In the genomic region with DNA sequence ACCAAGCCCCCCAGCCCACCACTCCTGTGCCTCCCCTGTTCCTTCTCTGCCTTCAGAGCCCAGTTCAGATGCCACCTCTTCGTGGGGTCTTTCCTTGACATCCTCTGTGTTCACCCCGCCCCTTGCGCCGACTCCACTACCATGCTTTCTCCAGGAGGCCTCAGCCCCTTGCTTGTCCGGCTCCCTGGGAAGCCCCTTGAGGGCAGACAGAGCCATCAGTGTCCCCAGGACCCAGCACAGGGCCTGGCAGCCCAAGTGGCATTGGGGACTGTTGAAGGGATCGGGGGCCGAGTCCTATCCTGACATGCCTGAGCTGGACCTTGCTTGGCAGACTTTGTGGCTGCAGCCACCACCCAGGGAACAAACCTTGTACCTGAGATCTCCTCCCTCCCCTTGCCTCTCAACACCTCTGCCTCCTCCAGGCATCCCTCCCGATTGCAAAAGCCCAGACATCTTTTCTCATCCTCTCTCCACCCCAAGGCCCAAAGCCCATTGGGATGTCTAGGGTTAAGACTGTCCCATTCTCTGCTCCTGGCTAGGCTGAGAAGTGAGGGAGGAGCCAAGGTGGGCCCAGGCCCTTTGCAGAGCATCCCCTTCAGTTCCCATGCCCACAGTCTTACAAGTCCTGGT, we compare ENCODE assay signal across 26 cellular contexts. TPM values are rescaled to one million over a fixed set of nuclear protein-coding genes. Genes with fewer than 3 reads are reported as not detected.
DNase-seq lines count a peak whose midpoint lies in the region; ATAC-seq, FAIRE-seq and TF ChIP-seq lines count a peak whose summit lies in the region.
"Had no signal": no experiment of that assay in that cellular context is flagged by ENCODE, and none has a peak within 500 bp of the region (broad histone marks: within the 10 kb centered on the region; RNA-seq: fewer than 3 reads in every experiment).

No MANE protein-coding gene starts in this region.

- RAD21 ChIA-PET in GM12878 (lab: Charles Lee; ENCODE audit: unreplicated experiment), result no interaction called here

- intact Hi-C loops in cardiac septum (cut with DNase I) (no loop called here), left ventricle myocardium superior (cut with micrococcal nuclease) (no loop called here), GM12878 (cut with micrococcal nuclease; ENCODE audit: unreplicated experiment) (no loop called here)
- intact Hi-C loops in naive thymus-derived CD4-positive, alpha-beta T cell (cut with micrococcal nuclease), result loop anchor here in 1 of 2 donors (2.0 kb wide), 1 partner anchor 158 kb away; no protein-coding TSS in a partner anchor
- intact Hi-C loops in activated CD4-positive, alpha-beta memory T cell treated with anti-CD3 and anti-CD28 coated beads for 36 hours (cut with micrococcal nuclease), result loop anchor here (10.0 kb wide), 2 partner anchors 392 to 592 kb away; no protein-coding TSS in a partner anchor

- no peak overlapping the region for H3K4me3 Mint-ChIP-seq in naive thymus-derived CD4-positive, alpha-beta T cell
- no peak overlapping the region for H3K4me3 Mint-ChIP-seq in activated CD4-positive, alpha-beta memory T cell treated with anti-CD3 and anti-CD28 coated beads for 36 hours
- H3K4me3 Mint-ChIP-seq: activated CD4-positive, alpha-beta memory T cell treated with anti-CD3 and anti-CD28 coated beads, Interleukin-2, amount 10 ng/mL, durations not matched to agents 7 days and 5 days; CD4-positive, alpha-beta T cell; neural crest cell had no signal

- H3K27me3 Mint-ChIP-seq in naive thymus-derived CD4-positive, alpha-beta T cell, result no peaks in the 10 kb centered on the region
- no peaks in the 10 kb centered on the region for H3K27me3 Mint-ChIP-seq in activated CD4-positive, alpha-beta memory T cell treated with anti-CD3 and anti-CD28 coated beads for 36 hours
- H3K27me3 Mint-ChIP-seq: activated CD4-positive, alpha-beta memory T cell treated with anti-CD3 and anti-CD28 coated beads, Interleukin-2, amount 10 ng/mL, durations not matched to agents 7 days and 5 days; CD4-positive, alpha-beta T cell had no signal

- FAIRE-seq in GM12878 (lab: Jason Lieb, UNC), result no peak
- FAIRE-seq: G401.6 had no signal

- no peak for TF ChIP-seq EP300 in GM12878 (IDR thresholded peaks at IDR 0.05; ENCODE audit: borderline replicate concordance in 1 of 2, control insufficient read depth in 1 of 2, low read depth in 2 of 2, low read length in 2 of 2)

- no peaks in the 10 kb centered on the region for H4K20me1 ChIP-seq in GM12878 (ENCODE audit: control insufficient read depth, insufficient read depth)

- POLR2A ChIA-PET in GM12878 (lab: Charles Lee), result no interaction called here
- POLR2A ChIA-PET in naive thymus-derived CD4-positive, alpha-beta T cell (lab: Charles Lee), result no interaction called here
- POLR2A ChIA-PET in activated CD4-positive, alpha-beta memory T cell treated with anti-CD3 and anti-CD28 coated beads for 36 hours (lab: Charles Lee), result no interaction called here

- no peak for TF ChIP-seq RAD21 in GM12878 (IDR thresholded peaks at IDR 0.05; ENCODE audit: insufficient read depth, low read depth, low read length)

- SMC1A ChIA-PET in GM12878 (lab: Charles Lee; ENCODE audit: uncharacterized antibody, unreplicated experiment), result interaction anchor here (0.8 kb wide), 1 partner anchor 30 kb away, joined by 3 read pairs; a partner anchor contains a TSS

- H3K4me3 ChIP-seq in GM12878, result no peak overlapping the region
- H3K4me3 ChIP-seq in naive thymus-derived CD4-positive, alpha-beta T cell (ENCODE audit: low read length), result no peak overlapping the region
- H3K4me3 ChIP-seq: esophagus squamous epithelium, smooth muscle cell, vagina had no signal

- DNase-seq in cardiac septum (ENCODE audit: low spot score), result peak; percentile 75
- no peak for DNase-seq in left ventricle myocardium superior
- no peak for DNase-seq in GM12878 (ENCODE audit: low read depth, low spot score)
- DNase-seq in naive thymus-derived CD4-positive, alpha-beta T cell, result no peak
- no peak for DNase-seq in NCI-H1417 treated with DMSO at 0.1 percent for 48 hours (lab: John Stamatoyannopoulos, UW)
- no peak for DNase-seq in activated CD4-positive, alpha-beta memory T cell treated with anti-CD3 and anti-CD28 coated beads for 36 hours
- no peak for DNase-seq in HuH-7 (ENCODE audit: low spot score)
- DNase-seq: activated CD4-positive, alpha-beta memory T cell treated with anti-CD3 and anti-CD28 coated beads, Interleukin-2, amount 10 ng/mL, durations not matched to agents 7 days and 5 days; activated naive CD4-positive, alpha-beta T cell treated with anti-CD3 and anti-CD28 coated beads, Interleukin-2, amount 50 U/mL, for 16 hours; activated T-cell treated with anti-CD3 and anti-CD28 coated beads, Interleukin-2, amount 50 U/mL, for 1 hour; CD4-positive, alpha-beta T cell; effector CD8-positive, alpha-beta T cell; esophagus squamous epithelium; midbrain; NCI-H187; NCI-H2227 treated with DMSO at 0.1 percent for 48 hours; NCI-H774 had no signal

- H3K36me3 ChIP-seq in GM12878 (ENCODE audit: control insufficient read depth in 2 of 2, insufficient read depth in 2 of 2, low read length in 1 of 2), result no peaks in the 10 kb centered on the region
- no peaks in the 10 kb centered on the region for H3K36me3 ChIP-seq in naive thymus-derived CD4-positive, alpha-beta T cell (ENCODE audit: control insufficient read depth in 2 of 3, insufficient read depth in 3 of 3, low read length in 3 of 3)
- H3K36me3 ChIP-seq: esophagus squamous epithelium, vagina, WERI-Rb-1 had no signal

- H3K4me1 Mint-ChIP-seq in naive thymus-derived CD4-positive, alpha-beta T cell, result peaks cover 5 to 11% (median 10%) of the 10 kb centered on the region in 7 donors
- peaks cover 5% of the 10 kb centered on the region for H3K4me1 Mint-ChIP-seq in activated CD4-positive, alpha-beta memory T cell treated with anti-CD3 and anti-CD28 coated beads for 36 hours (ENCODE audit: low read depth)

- TF ChIP-seq POLR2A in GM12878 (IDR thresholded peaks at IDR 0.05; ENCODE audit: low read depth, low read length), result no peak

- no peak for TF ChIP-seq CTCF in GM12878 (IDR thresholded peaks at IDR 0.05 in 2 of 3, conservative IDR thresholded peaks at IDR 0.05 in 1 of 3; ENCODE audit: control insufficient read depth in 2 of 3, extremely low read depth in 1 of 3, insufficient read depth in 1 of 3, low read depth in 3 of 3, low read length in 3 of 3)

- no peak overlapping the region for H3K4me2 ChIP-seq in GM12878 (ENCODE audit: control insufficient read depth, insufficient read depth)
- H3K4me2 ChIP-seq: smooth muscle cell had no signal

- H3K4me1 ChIP-seq in GM12878 (ENCODE audit: control insufficient read depth, insufficient read depth, low read length), result peaks cover 11% of the 10 kb centered on the region
- H3K4me1 ChIP-seq in naive thymus-derived CD4-positive, alpha-beta T cell (ENCODE audit: control insufficient read depth in 2 of 2, insufficient read depth in 2 of 2, low read length in 2 of 2), result no peaks in the 10 kb centered on the region

- H3K9me3 Mint-ChIP-seq in naive thymus-derived CD4-positive, alpha-beta T cell, result no peaks in the 10 kb centered on the region
- H3K9me3 Mint-ChIP-seq in activated CD4-positive, alpha-beta memory T cell treated with anti-CD3 and anti-CD28 coated beads for 36 hours, result no peaks in the 10 kb centered on the region
- H3K9me3 Mint-ChIP-seq: activated CD4-positive, alpha-beta memory T cell treated with anti-CD3 and anti-CD28 coated beads, Interleukin-2, amount 10 ng/mL, durations not matched to agents 7 days and 5 days; CD4-positive, alpha-beta T cell; neural crest cell had no signal

- H3K9me3 ChIP-seq in GM12878 (replicated peaks; ENCODE audit: control insufficient read depth, insufficient read depth, low read length), result no peaks in the 10 kb centered on the region
- no peaks in the 10 kb centered on the region for H3K9me3 ChIP-seq in naive thymus-derived CD4-positive, alpha-beta T cell (ENCODE audit: control insufficient read depth in 2 of 3, low read length in 3 of 3)
- H3K9me3 ChIP-seq: esophagus squamous epithelium, vagina had no signal

- H3K27ac ChIP-seq in GM12878 (ENCODE audit: control insufficient read depth, insufficient read depth), result no peak overlapping the region
- no peak overlapping the region for H3K27ac ChIP-seq in naive thymus-derived CD4-positive, alpha-beta T cell (ENCODE audit: low read depth, low read length)
- H3K27ac ChIP-seq: esophagus squamous epithelium, vagina, WERI-Rb-1 had no signal

- in situ Hi-C loops in GM12878 (cut with MboI), result loop anchor here (10.0 kb wide), 1 partner anchor 142 kb away; no protein-coding TSS in a partner anchor

- CTCF ChIA-PET in GM12878 (lab: Yijun Ruan, JAX), result interaction anchor here (0.9 to 1.0 kb wide), 2 partner anchors 44 to 57 kb away, joined by 3 to 5 read pairs; no protein-coding TSS in a partner anchor
- CTCF ChIA-PET in naive thymus-derived CD4-positive, alpha-beta T cell (lab: Charles Lee), result no interaction called here
- CTCF ChIA-PET in activated CD4-positive, alpha-beta memory T cell treated with anti-CD3 and anti-CD28 coated beads for 36 hours (lab: Charles Lee), result interaction anchor here (1.2 to 1.9 kb wide), 2 partner anchors 10 to 159 kb away, joined by 3 to 5 read pairs; no protein-coding TSS in a partner anchor

- peak overlapping the region in 5 of 9 donors; percentile 0 to 69 (median 52) for H3K27ac Mint-ChIP-seq in naive thymus-derived CD4-positive, alpha-beta T cell
- no peak overlapping the region for H3K27ac Mint-ChIP-seq in activated CD4-positive, alpha-beta memory T cell treated with anti-CD3 and anti-CD28 coated beads for 36 hours
- H3K27ac Mint-ChIP-seq: activated CD4-positive, alpha-beta memory T cell treated with anti-CD3 and anti-CD28 coated beads, Interleukin-2, amount 10 ng/mL, durations not matched to agents 7 days and 5 days; CD4-positive, alpha-beta T cell had no signal

- H2AFZ ChIP-seq in GM12878 (ENCODE audit: control insufficient read depth, low read depth, low read length), result no peak overlapping the region; the same call in 1 of the 2 replicates

- H3K9ac ChIP-seq in GM12878 (ENCODE audit: control insufficient read depth, insufficient read depth, low read length), result no peak overlapping the region

- no peak for ATAC-seq in left ventricle myocardium superior
- ATAC-seq in GM12878, result peak; percentile 17; the same call in 1 of the 3 replicates
- no peak for ATAC-seq in naive thymus-derived CD4-positive, alpha-beta T cell
- ATAC-seq in HG03520 (IDR thresholded peaks at IDR 0.05; ENCODE audit: unreplicated experiment), result no peak

- no peaks in the 10 kb centered on the region for H3K36me3 Mint-ChIP-seq in naive thymus-derived CD4-positive, alpha-beta T cell
- H3K36me3 Mint-ChIP-seq in activated CD4-positive, alpha-beta memory T cell treated with anti-CD3 and anti-CD28 coated beads for 36 hours, result no peaks in the 10 kb centered on the region

- no peaks in the 10 kb centered on the region for H3K79me2 ChIP-seq in GM12878 (ENCODE audit: control insufficient read depth, insufficient read depth, low read length)

- no TSS peak for BruUV-seq in GM12878 (replicated peaks; lab: Mats Ljungman, UMichigan)

- no peaks in the 10 kb centered on the region for H3K27me3 ChIP-seq in GM12878 (replicated peaks in 1 of 2; ENCODE audit: control insufficient read depth in 2 of 2, insufficient read depth in 2 of 2, low read length in 1 of 2)
- H3K27me3 ChIP-seq in naive thymus-derived CD4-positive, alpha-beta T cell (ENCODE audit: control insufficient read depth in 2 of 2, insufficient read depth in 2 of 2, low read length in 2 of 2), result no peaks in the 10 kb centered on the region
- H3K27me3 ChIP-seq: esophagus squamous epithelium, vagina had no signal

- WGBS in GM12878 (ENCODE audit: insufficient coverage, insufficient replicate concordance, low lambda C conversion rate, missing lambda C conversion rate), result 69% methylated on average over 8 of the region's 8 CpGs

RNA-seq across cellular contexts. Expression of a gene that starts 3.4 kb away (rescaled TPM):
- total RNA-seq in cardiac septum (not detected), left ventricle myocardium superior (not detected), GM12878 (2014; rRNA removed) (not detected in 2 replicates), GM12878 (2014; rRNA removed; fragmentation: Illumina TruSeq; extraction: Trizol) (not detected in 2 replicates), GM12878 (2021) (not detected in 2 replicates)
- not detected in 2 replicates for total RNA-seq in GM12878 (2013; cell fraction: nucleolus; rRNA removed)
- polyA plus RNA-seq in GM12878 (2011; ENCODE audit: low read depth), result not detected
- polyA plus RNA-seq in GM12878 (2011; rRNA removed) (not detected in 2 replicates), GM12878 (2014; fragmentation: Illumina TruSeq; extraction: Trizol) (not detected in 2 replicates), GM12878 (2014; fragmentation: Nextera tagmentation; extraction: Ambion mirVana) (not detected), GM12878 (2014; rRNA removed) (not detected in 2 replicates), GM12878 (2016; fragmentation: Nextera tagmentation; extraction: Ambion mirVana) (not detected)
- polyA plus RNA-seq in GM12878 (2011; cell fraction: cytosol; rRNA removed), result not detected in 2 replicates
- not detected in 2 replicates for polyA plus RNA-seq in GM12878 (2011; cell fraction: nucleus; rRNA removed)
- polyA plus RNA-seq in GM12878 (2012), result not detected in 2 replicates
- polyA minus RNA-seq in GM12878 (2011; rRNA and poly(A)+ RNA removed), result 0.05 TPM in 1 of 2 replicates, not detected in the other
- polyA minus RNA-seq in GM12878 (2011; cell fraction: cytosol; rRNA and poly(A)+ RNA removed), result not detected in 2 replicates
- polyA minus RNA-seq in GM12878 (2011; cell fraction: nucleus; rRNA and poly(A)+ RNA removed), result not detected in 2 replicates
- total RNA-seq in naive thymus-derived CD4-positive, alpha-beta T cell, result not detected
- polyA plus RNA-seq in naive thymus-derived CD4-positive, alpha-beta T cell, result not detected
- not detected for total RNA-seq in activated CD4-positive, alpha-beta memory T cell treated with anti-CD3 and anti-CD28 coated beads for 36 hours
- total RNA-seq: activated CD4-positive, alpha-beta memory T cell treated with anti-CD3 and anti-CD28 coated beads, Interleukin-2, amount 10 ng/mL, durations not matched to agents 7 days and 5 days; CD4-positive, alpha-beta T cell; cerebellum; glomerular endothelial cell; T-helper 1 cell treated with Interleukin-12 subunit alpha and Interleukin-12 subunit beta and Interleukin-4 antibody, amounts not matched to agents 30 ng/mL and 1 ng/mL, for 36 hours; vagina had no signal

RNA-seq across cellular contexts. Expression of a gene that starts 30.1 kb away (rescaled TPM):
- total RNA-seq in cardiac septum, result 12.2 TPM
- total RNA-seq in left ventricle myocardium superior, result 6.2 TPM
- total RNA-seq in GM12878 (2013; cell fraction: nucleolus; rRNA removed), result 58.7 and 59.7 TPM in 2 replicates
- 25.7 and 26.3 TPM in 2 replicates for total RNA-seq in GM12878 (2014; rRNA removed)
- total RNA-seq in GM12878 (2014; rRNA removed; fragmentation: Illumina TruSeq; extraction: Trizol), result 15.3 and 16.3 TPM in 2 replicates
- total RNA-seq in GM12878 (2021), result 40.1 and 42.4 TPM in 2 replicates
- 9.4 TPM for polyA plus RNA-seq in GM12878 (2011; ENCODE audit: low read depth)
- polyA plus RNA-seq in GM12878 (2011; rRNA removed), result 18.0 and 28.8 TPM in 2 replicates
- 31.3 and 45.3 TPM in 2 replicates for polyA plus RNA-seq in GM12878 (2011; cell fraction: cytosol; rRNA removed)
- 260 and 270 TPM in 2 replicates for polyA plus RNA-seq in GM12878 (2011; cell fraction: nucleus; rRNA removed)
- 16.4 and 22.4 TPM in 2 replicates for polyA plus RNA-seq in GM12878 (2012)
- 21.3 and 23.2 TPM in 2 replicates for polyA plus RNA-seq in GM12878 (2014; fragmentation: Illumina TruSeq; extraction: Trizol)
- polyA plus RNA-seq in GM12878 (2014; fragmentation: Nextera tagmentation; extraction: Ambion mirVana), result 1 to 10 TPM in 1 of 2 experiments, under 1 TPM in 1; 0.72 to 3.1 TPM
- polyA plus RNA-seq in GM12878 (2014; rRNA removed), result 31.4 and 34.9 TPM in 2 replicates
- polyA plus RNA-seq in GM12878 (2016; fragmentation: Nextera tagmentation; extraction: Ambion mirVana), result 10 to 100 TPM; 25.7 to 26.9 TPM
- polyA minus RNA-seq in GM12878 (2011; rRNA and poly(A)+ RNA removed), result 28.2 and 32.0 TPM in 2 replicates
- polyA minus RNA-seq in GM12878 (2011; cell fraction: cytosol; rRNA and poly(A)+ RNA removed), result 10.7 and 12.6 TPM in 2 replicates
- 47.3 and 60.6 TPM in 2 replicates for polyA minus RNA-seq in GM12878 (2011; cell fraction: nucleus; rRNA and poly(A)+ RNA removed)
- 10 to 100 TPM; 32.5 to 61.8 (median 47.3) TPM for total RNA-seq in naive thymus-derived CD4-positive, alpha-beta T cell
- 10 to 100 TPM in 1 of 2 donors, 1 to 10 TPM in 1; 7.7 to 11.8 TPM for polyA plus RNA-seq in naive thymus-derived CD4-positive, alpha-beta T cell
- 10 to 100 TPM; 32.0 to 34.8 TPM for total RNA-seq in activated CD4-positive, alpha-beta memory T cell treated with anti-CD3 and anti-CD28 coated beads for 36 hours

RNA-seq across cellular contexts. Expression of a gene that starts 30.4 kb away (rescaled TPM):
- total RNA-seq in cardiac septum (11.0 TPM), left ventricle myocardium superior (10.4 TPM), GM12878 (2014; rRNA removed) (5.0 and 5.7 TPM in 2 replicates), GM12878 (2014; rRNA removed; fragmentation: Illumina TruSeq; extraction: Trizol) (6.5 and 7.9 TPM in 2 replicates), GM12878 (2021) (4.4 and 7.0 TPM in 2 replicates)
- total RNA-seq in GM12878 (2013; cell fraction: nucleolus; rRNA removed), result 19.2 and 22.0 TPM in 2 replicates
- polyA plus RNA-seq in GM12878 (2011; ENCODE audit: low read depth), result 2.5 TPM
- polyA plus RNA-seq in GM12878 (2011; rRNA removed) (9.7 and 11.8 TPM in 2 replicates), GM12878 (2014; fragmentation: Illumina TruSeq; extraction: Trizol) (4.5 and 8.7 TPM in 2 replicates), GM12878 (2014; fragmentation: Nextera tagmentation; extraction: Ambion mirVana) (1 to 10 TPM; 1.2 to 3.3 TPM), GM12878 (2014; rRNA removed) (4.6 and 5.1 TPM in 2 replicates), GM12878 (2016; fragmentation: Nextera tagmentation; extraction: Ambion mirVana) (10 to 100 TPM in 1 of 2 experiments, 1 to 10 TPM in 1; 8.1 to 10.7 TPM)
- polyA plus RNA-seq in GM12878 (2011; cell fraction: cytosol; rRNA removed), result 5.9 and 9.3 TPM in 2 replicates
- 5.0 and 8.3 TPM in 2 replicates for polyA plus RNA-seq in GM12878 (2011; cell fraction: nucleus; rRNA removed)
- 4.8 and 5.2 TPM in 2 replicates for polyA plus RNA-seq in GM12878 (2012)
- polyA minus RNA-seq in GM12878 (2011; rRNA and poly(A)+ RNA removed), result 3.7 and 3.9 TPM in 2 replicates
- 0.53 and 0.94 TPM in 2 replicates for polyA minus RNA-seq in GM12878 (2011; cell fraction: cytosol; rRNA and poly(A)+ RNA removed)
- 2.8 and 7.2 TPM in 2 replicates for polyA minus RNA-seq in GM12878 (2011; cell fraction: nucleus; rRNA and poly(A)+ RNA removed)
- 10 to 100 TPM in 4 of 5 experiments, 1 to 10 TPM in 1; 7.0 to 20.8 (median 18.1) TPM for total RNA-seq in naive thymus-derived CD4-positive, alpha-beta T cell
- 1 to 10 TPM; 3.4 to 3.5 TPM for polyA plus RNA-seq in naive thymus-derived CD4-positive, alpha-beta T cell
- total RNA-seq in activated CD4-positive, alpha-beta memory T cell treated with anti-CD3 and anti-CD28 coated beads for 36 hours, result 1 to 10 TPM; 5.6 to 7.6 TPM

RNA-seq across cellular contexts. Expression of a gene that starts 48.1 kb away (rescaled TPM):
- total RNA-seq in cardiac septum, result not detected
- total RNA-seq in left ventricle myocardium superior, result not detected
- total RNA-seq in GM12878 (2013; cell fraction: nucleolus; rRNA removed), result 0.54 and 0.78 TPM in 2 replicates
- total RNA-seq in GM12878 (2014; rRNA removed), result 0.05 and 0.06 TPM in 2 replicates
- total RNA-seq in GM12878 (2014; rRNA removed; fragmentation: Illumina TruSeq; extraction: Trizol), result 0.04 and 0.09 TPM in 2 replicates
- total RNA-seq in GM12878 (2021), result 0.13 and 0.18 TPM in 2 replicates
- polyA plus RNA-seq in GM12878 (2011; ENCODE audit: low read depth), result 0.07 TPM
- polyA plus RNA-seq in GM12878 (2011; rRNA removed), result 0.07 and 0.12 TPM in 2 replicates
- polyA plus RNA-seq in GM12878 (2011; cell fraction: cytosol; rRNA removed), result 0.03 and 0.04 TPM in 2 replicates
- polyA plus RNA-seq in GM12878 (2011; cell fraction: nucleus; rRNA removed), result 0.21 and 0.32 TPM in 2 replicates
- 0.11 and 0.18 TPM in 2 replicates for polyA plus RNA-seq in GM12878 (2012)
- polyA plus RNA-seq in GM12878 (2014; fragmentation: Illumina TruSeq; extraction: Trizol), result 0.06 TPM in 1 of 2 replicates, not detected in the other
- polyA plus RNA-seq in GM12878 (2014; fragmentation: Nextera tagmentation; extraction: Ambion mirVana), result under 1 TPM; 0.02 to 0.06 TPM
- 0.03 and 0.06 TPM in 2 replicates for polyA plus RNA-seq in GM12878 (2014; rRNA removed)
- polyA plus RNA-seq in GM12878 (2016; fragmentation: Nextera tagmentation; extraction: Ambion mirVana), result under 1 TPM in 1 of 2 experiments, not detected in 1; 0.26 TPM
- 0.05 TPM in 1 of 2 replicates, not detected in the other for polyA minus RNA-seq in GM12878 (2011; rRNA and poly(A)+ RNA removed)
- not detected in 2 replicates for polyA minus RNA-seq in GM12878 (2011; cell fraction: cytosol; rRNA and poly(A)+ RNA removed)
- polyA minus RNA-seq in GM12878 (2011; cell fraction: nucleus; rRNA and poly(A)+ RNA removed), result 0.24 TPM in 1 of 2 replicates, not detected in the other
- total RNA-seq in naive thymus-derived CD4-positive, alpha-beta T cell, result 1 to 10 TPM in 1 of 5 experiments, under 1 TPM in 4; 0.19 to 2.0 (median 0.35) TPM
- polyA plus RNA-seq in naive thymus-derived CD4-positive, alpha-beta T cell, result not detected
- total RNA-seq in activated CD4-positive, alpha-beta memory T cell treated with anti-CD3 and anti-CD28 coated beads for 36 hours, result under 1 TPM; 0.15 to 0.33 TPM
- total RNA-seq: activated CD4-positive, alpha-beta memory T cell treated with anti-CD3 and anti-CD28 coated beads, Interleukin-2, amount 10 ng/mL, durations not matched to agents 7 days and 5 days; esophagus squamous epithelium; glomerular endothelial cell; vagina had no signal

RNA-seq across cellular contexts. Expression of a gene that starts 54.5 kb away (rescaled TPM):
- total RNA-seq in cardiac septum (717 TPM), left ventricle myocardium superior (896 TPM), GM12878 (2014; rRNA removed) (872 and 1,017 TPM in 2 replicates), GM12878 (2014; rRNA removed; fragmentation: Illumina TruSeq; extraction: Trizol) (1,098 and 1,178 TPM in 2 replicates), GM12878 (2021) (936 and 947 TPM in 2 replicates)
- 45.7 and 50.4 TPM in 2 replicates for total RNA-seq in GM12878 (2013; cell fraction: nucleolus; rRNA removed)
- 426 TPM for polyA plus RNA-seq in GM12878 (2011; ENCODE audit: low read depth)
- polyA plus RNA-seq in GM12878 (2011; rRNA removed) (587 and 826 TPM in 2 replicates), GM12878 (2014; fragmentation: Illumina TruSeq; extraction: Trizol) (1,157 and 1,353 TPM in 2 replicates), GM12878 (2014; fragmentation: Nextera tagmentation; extraction: Ambion mirVana) (100 to 1,000 TPM; 355 to 521 TPM), GM12878 (2014; rRNA removed) (726 and 845 TPM in 2 replicates), GM12878 (2016; fragmentation: Nextera tagmentation; extraction: Ambion mirVana) (100 to 1,000 TPM; 758 to 913 TPM)
- 587 and 618 TPM in 2 replicates for polyA plus RNA-seq in GM12878 (2011; cell fraction: cytosol; rRNA removed)
- 336 and 406 TPM in 2 replicates for polyA plus RNA-seq in GM12878 (2011; cell fraction: nucleus; rRNA removed)
- 702 and 782 TPM in 2 replicates for polyA plus RNA-seq in GM12878 (2012)
- 327 and 366 TPM in 2 replicates for polyA minus RNA-seq in GM12878 (2011; rRNA and poly(A)+ RNA removed)
- 259 and 298 TPM in 2 replicates for polyA minus RNA-seq in GM12878 (2011; cell fraction: cytosol; rRNA and poly(A)+ RNA removed)
- polyA minus RNA-seq in GM12878 (2011; cell fraction: nucleus; rRNA and poly(A)+ RNA removed), result 45.7 and 77.4 TPM in 2 replicates
- total RNA-seq in naive thymus-derived CD4-positive, alpha-beta T cell, result 100 to 1,000 TPM; 277 to 471 (median 287) TPM
- polyA plus RNA-seq in naive thymus-derived CD4-positive, alpha-beta T cell, result 10 to 100 TPM; 66.6 to 71.2 TPM
- 1,000 to 10,000 TPM; 1,101 to 1,134 TPM for total RNA-seq in activated CD4-positive, alpha-beta memory T cell treated with anti-CD3 and anti-CD28 coated beads for 36 hours
